13 cellular contexts compared by ENCODE assay signal in genomic region chr7:121020243-121020642, GRCh38. TPM values are rescaled to one million over a fixed set of nuclear protein-coding genes. Genes with fewer than 3 reads are reported as not detected.
DNase-seq lines count a peak whose midpoint lies in the region; ATAC-seq and TF ChIP-seq lines count a peak whose summit lies in the region.
"Had no signal": no experiment of that assay in that cellular context is flagged by ENCODE, and none has a peak within 500 bp of the region (broad histone marks: within the 10 kb centered on the region; RNA-seq: fewer than 3 reads in every experiment).

No MANE protein-coding gene starts in this region.

- TF ChIP-seq CTCF in left ventricle myocardium inferior (IDR thresholded peaks at IDR 0.05; ENCODE audit: borderline replicate concordance) (no peak), MCF 10A (IDR thresholded peaks at IDR 0.05; ENCODE audit: unreplicated experiment) (no peak), vagina (IDR thresholded peaks at IDR 0.05) (no peak)

- 97% methylated on average over 1 of the region's 1 CpG for WGBS in right cardiac atrium
- no CpG with 5 or more reads among the region's 1 CpG for WGBS in mesenchymal stem cell

- H3K36me3 ChIP-seq in left ventricle myocardium inferior (peaks cover 17% of the 10 kb centered on the region), mesenchymal stem cell (ENCODE audit: control insufficient read depth in 1 of 2, insufficient read depth in 2 of 2, low read depth in 1 of 2, low read length in 2 of 2) (no peaks in the 10 kb centered on the region), vagina (no peaks in the 10 kb centered on the region)

- H3K9me3 ChIP-seq in left ventricle myocardium inferior (replicated peaks) (no peaks in the 10 kb centered on the region), right cardiac atrium (ENCODE audit: control insufficient read depth, low read length) (no peaks in the 10 kb centered on the region), mesenchymal stem cell (ENCODE audit: control insufficient read depth, low read length) (no peaks in the 10 kb centered on the region), vagina (no peaks in the 10 kb centered on the region)

- H2BK120ac ChIP-seq in mesenchymal stem cell (ENCODE audit: low read depth, low read length) = no peak overlapping the region

- H3K18ac ChIP-seq in mesenchymal stem cell (ENCODE audit: low read depth in 1 of 2, low read length in 2 of 2) = no peak overlapping the region

- H2AFZ ChIP-seq in mesenchymal stem cell (ENCODE audit: low read depth, low read length) = no peak overlapping the region

- DNase-seq in left ventricle myocardium inferior = no peak
- DNase-seq in right cardiac atrium = no peak
- DNase-seq in MCF 10A (ENCODE audit: unreplicated experiment) = peak; percentile 33
- DNase-seq in mesenchymal stem cell = no peak
- DNase-seq in vagina (ENCODE audit: extremely low spot score in 2 of 2) = no peak
- no peak for DNase-seq in NCI-H187 (lab: John Stamatoyannopoulos, UW)
- DNase-seq: activated naive CD8-positive, alpha-beta T cell treated with anti-CD3 and anti-CD28 coated beads, Interleukin-2, amount 10 ng/mL, durations not matched to agents 7 days and 5 days; COR-L47; foreskin melanocyte; H7 had no signal

- no peaks in the 10 kb centered on the region for H3K36me3 Mint-ChIP-seq in MCF 10A (ENCODE audit: insufficient read depth, unreplicated experiment)
- H3K36me3 Mint-ChIP-seq: activated naive CD8-positive, alpha-beta T cell treated with anti-CD3 and anti-CD28 coated beads, Interleukin-2, amount 10 ng/mL, durations not matched to agents 7 days and 5 days had no signal

- no peak overlapping the region for H3K4me3 ChIP-seq in left ventricle myocardium inferior
- H3K4me3 ChIP-seq in right cardiac atrium (ENCODE audit: low read length) = no peak overlapping the region
- no peak overlapping the region for H3K4me3 ChIP-seq in mesenchymal stem cell (ENCODE audit: insufficient read depth in 1 of 2, low read depth in 1 of 2, low read length in 2 of 2)
- H3K4me3 ChIP-seq in vagina = no peak overlapping the region

- no peak overlapping the region for H2BK5ac ChIP-seq in mesenchymal stem cell (ENCODE audit: low read depth, low read length, poor library complexity, severe bottlenecking)

- TF ChIP-seq POLR2A in vagina (IDR thresholded peaks at IDR 0.05) = no peak

- H3K14ac ChIP-seq in mesenchymal stem cell (ENCODE audit: low read length in 2 of 2) = no peak overlapping the region

- peaks cover 10% of the 10 kb centered on the region for H3K4me1 Mint-ChIP-seq in MCF 10A (ENCODE audit: insufficient read depth, unreplicated experiment)
- H3K4me1 Mint-ChIP-seq: activated naive CD8-positive, alpha-beta T cell treated with anti-CD3 and anti-CD28 coated beads, Interleukin-2, amount 10 ng/mL, durations not matched to agents 7 days and 5 days had no signal

- H2BK15ac ChIP-seq in mesenchymal stem cell (ENCODE audit: low read depth, poor library complexity, severe bottlenecking) = no peak overlapping the region

- no peak overlapping the region for H3K4ac ChIP-seq in mesenchymal stem cell (ENCODE audit: low read depth in 1 of 2, low read length in 2 of 2)

- H4K91ac ChIP-seq in mesenchymal stem cell (ENCODE audit: low read length) = no peak overlapping the region

- no peaks in the 10 kb centered on the region for H3K27me3 ChIP-seq in left ventricle myocardium inferior (ENCODE audit: low read depth)
- no peaks in the 10 kb centered on the region for H3K27me3 ChIP-seq in right cardiac atrium (ENCODE audit: control insufficient read depth, insufficient read depth)
- H3K27me3 ChIP-seq in mesenchymal stem cell (ENCODE audit: control insufficient read depth in 1 of 2, insufficient read depth in 1 of 2, low read length in 2 of 2) = no peaks in the 10 kb centered on the region
- H3K27me3 ChIP-seq in vagina = no peaks in the 10 kb centered on the region

- no TSS peak for BruUV-seq in MCF 10A (replicated peaks; lab: Mats Ljungman, UMichigan)

- no peak overlapping the region for H3K23ac ChIP-seq in mesenchymal stem cell (ENCODE audit: low read length in 2 of 2)

- H3K27ac ChIP-seq in left ventricle myocardium inferior (replicated peaks) (peak overlapping the region; percentile 78), right cardiac atrium (ENCODE audit: low read length) (no peak overlapping the region), mesenchymal stem cell (ENCODE audit: low read length, poor library complexity, severe bottlenecking) (peak overlapping the region; percentile 61), vagina (peak overlapping the region; percentile 42)

- peaks cover 91% of the 10 kb centered on the region for H3K4me1 ChIP-seq in left ventricle myocardium inferior
- peaks cover 2% of the 10 kb centered on the region for H3K4me1 ChIP-seq in right cardiac atrium (ENCODE audit: control insufficient read depth, insufficient read depth, low read length)
- no peaks in the 10 kb centered on the region for H3K4me1 ChIP-seq in mesenchymal stem cell (ENCODE audit: control insufficient read depth, insufficient read depth, low read depth, low read length)
- H3K4me1 ChIP-seq in vagina = peaks cover 43% of the 10 kb centered on the region

- H3K9me3 Mint-ChIP-seq in MCF 10A (ENCODE audit: unreplicated experiment) = no peaks in the 10 kb centered on the region
- H3K9me3 Mint-ChIP-seq: activated naive CD8-positive, alpha-beta T cell treated with anti-CD3 and anti-CD28 coated beads, Interleukin-2, amount 10 ng/mL, durations not matched to agents 7 days and 5 days; dendritic cell treated with granulocyte-macrophage colony-stimulating factor and Interleukin-4, amounts not matched to agents 40 ng/mL and 50 ng/mL, for 4 days had no signal

- intact Hi-C loops in left ventricle myocardium inferior (cut with micrococcal nuclease) (no loop called here), right cardiac atrium (cut with DNase I) (no loop called here), MCF 10A (cut with micrococcal nuclease) (no loop called here), vagina (cut with DNase I) (no loop called here)

- peaks cover 24% of the 10 kb centered on the region for H3K27me3 Mint-ChIP-seq in MCF 10A (ENCODE audit: insufficient read depth, unreplicated experiment)
- H3K27me3 Mint-ChIP-seq: dendritic cell treated with granulocyte-macrophage colony-stimulating factor and Interleukin-4, amounts not matched to agents 40 ng/mL and 50 ng/mL, for 4 days had no signal

- H3K4me3 Mint-ChIP-seq in MCF 10A (ENCODE audit: unreplicated experiment) = no peak overlapping the region
- H3K4me3 Mint-ChIP-seq: activated naive CD8-positive, alpha-beta T cell treated with anti-CD3 and anti-CD28 coated beads, Interleukin-2, amount 10 ng/mL, durations not matched to agents 7 days and 5 days; dendritic cell treated with granulocyte-macrophage colony-stimulating factor and Interleukin-4, amounts not matched to agents 40 ng/mL and 50 ng/mL, for 4 days had no signal

- H4K8ac ChIP-seq in mesenchymal stem cell (ENCODE audit: low read length) = no peak overlapping the region

- H2BK12ac ChIP-seq in mesenchymal stem cell (ENCODE audit: low read length in 2 of 2) = no peak overlapping the region

- H2AK5ac ChIP-seq in mesenchymal stem cell (ENCODE audit: low read length, severe bottlenecking) = no peak overlapping the region

- no peaks in the 10 kb centered on the region for H3K79me1 ChIP-seq in mesenchymal stem cell (replicated peaks; ENCODE audit: low read length, poor library complexity, severe bottlenecking)

- H3K27ac Mint-ChIP-seq in MCF 10A (ENCODE audit: low read depth, unreplicated experiment) = no peak overlapping the region
- H3K27ac Mint-ChIP-seq: activated naive CD8-positive, alpha-beta T cell treated with anti-CD3 and anti-CD28 coated beads, Interleukin-2, amount 10 ng/mL, durations not matched to agents 7 days and 5 days; dendritic cell treated with granulocyte-macrophage colony-stimulating factor and Interleukin-4, amounts not matched to agents 40 ng/mL and 50 ng/mL, for 4 days had no signal

- peak overlapping the region; percentile 65 for H3K9ac ChIP-seq in mesenchymal stem cell (ENCODE audit: low read length)

- CTCF ChIA-PET in MCF 10A (lab: Yijun Ruan, JAX) = no interaction called here

- no peak overlapping the region for H3K4me2 ChIP-seq in mesenchymal stem cell (ENCODE audit: low read length, poor library complexity, severe bottlenecking)

- ATAC-seq in right cardiac atrium (no peak), GM19463 (IDR thresholded peaks at IDR 0.05; ENCODE audit: unreplicated experiment) (no peak), GM19328 (IDR thresholded peaks at IDR 0.05; ENCODE audit: unreplicated experiment) (no peak)

- POLR2A ChIA-PET in MCF 10A (lab: Yijun Ruan, JAX) = interaction anchor here (1.0 kb wide), 1 partner anchor 10 kb away, joined by 4 read pairs; no protein-coding TSS in a partner anchor

RNA-seq across cellular contexts. Expression of gene CPED1, which starts 31.7 kb away (rescaled TPM):
- 33.8 TPM for total RNA-seq in left ventricle myocardium inferior
- 10 to 100 TPM; 20.8 to 31.1 (median 29.3) TPM for total RNA-seq in right cardiac atrium
- 3.9 TPM for polyA plus RNA-seq in right cardiac atrium
- total RNA-seq in MCF 10A (2022) = not detected in 2 replicates
- 39.3 TPM for polyA plus RNA-seq in mesenchymal stem cell (2013, experiment 1 of 2)
- 41.4 TPM for polyA plus RNA-seq in mesenchymal stem cell (2013, experiment 2 of 2)
- 27.3 TPM for total RNA-seq in vagina
- total RNA-seq: activated naive CD8-positive, alpha-beta T cell treated with anti-CD3 and anti-CD28 coated beads, Interleukin-2, amount 10 ng/mL, durations not matched to agents 7 days and 5 days; H7 had no signal

Comparison
In these comparisons a context has a peak if more than half of its experiments do, and no peak if none do; other contexts are left out.
1. RNA of gene CPED1, which starts 31.7 kb away (total RNA-seq): 33.8 TPM in left ventricle myocardium inferior (single experiment), 20.8 to 31.1 TPM in right cardiac atrium and 27.3 TPM in vagina (single experiment); not detected in MCF 10A; every median in the first group is over 10 times any median in the second.